In genomic region chr5:151742870-151743294, GRCh38 we compare ENCODE assay signal across 8 cellular contexts. TPM values are rescaled to one million over a fixed set of nuclear protein-coding genes. Genes with fewer than 3 reads are reported as not detected.
DNase-seq lines count a peak whose midpoint lies in the region; ATAC-seq and TF ChIP-seq lines count a peak whose summit lies in the region.

No MANE protein-coding gene starts in this region.

- TF ChIP-seq EP300 in SK-N-SH (IDR thresholded peaks at IDR 0.05; ENCODE audit: borderline replicate concordance in 1 of 2, low read depth in 1 of 2, low read length in 1 of 2): no peak

- H3K79me2 ChIP-seq in SK-N-SH (ENCODE audit: insufficient read depth): peaks cover 13% of the 10 kb centered on the region

- H3K4me1 Mint-ChIP-seq in mesothelial cell of epicardium: peaks cover 31% of the 10 kb centered on the region

- H2AFZ ChIP-seq in SK-N-SH (ENCODE audit: low read depth): no peak overlapping the region

- H3K27me3 Mint-ChIP-seq in mesothelial cell of epicardium (ENCODE audit: low read depth): no peaks in the 10 kb centered on the region

- H3K9me3 ChIP-seq in SK-N-SH: no peaks in the 10 kb centered on the region

- peak; percentile 75 for TF ChIP-seq CTCF in SK-N-SH (IDR thresholded peaks at IDR 0.05)
- peak; percentile 57 for TF ChIP-seq CTCF in mesothelial cell of epicardium (IDR thresholded peaks at IDR 0.05; ENCODE audit: unreplicated experiment)

- ATAC-seq in SK-N-SH treated with all-trans-retinoic acid at 6 μM for 48 hours: no peak; the same call in 2 of the 3 replicates

- DNase-seq in SK-N-SH: peak; percentile 62
- peak; percentile 44 for DNase-seq in NCI-H510A treated with DMSO at 0.1 percent for 48 hours (lab: John Stamatoyannopoulos, UW)
- peak; percentile 70 for DNase-seq in ecto neural progenitor cell (ENCODE audit: low spot score)
- DNase-seq in mesothelial cell of epicardium (ENCODE audit: low spot score in 2 of 2, unreplicated experiment in 2 of 2): peak in 1 of 2 experiments; percentile 62
- no peak for DNase-seq in foreskin melanocyte
- DNase-seq in NCI-H128 (lab: John Stamatoyannopoulos, UW; ENCODE audit: unreplicated experiment): no peak
- DNase-seq in germinal center (ENCODE audit: low spot score): no peak

- POLR2A ChIA-PET in SK-N-SH (lab: Yijun Ruan, JAX): no interaction called here

- WGBS in SK-N-SH (ENCODE audit: low lambda C conversion rate): 56% methylated on average over 7 of the region's 7 CpGs

- CTCF ChIA-PET in SK-N-SH (lab: Yijun Ruan, JAX): interaction anchor here (0.8 to 17.0 kb wide), 12 partner anchors 9 to 237 kb away, joined by 3 to 375 read pairs (median 10); partner anchors contain the start of gene ATOX1

- H3K9me2 ChIP-seq in SK-N-SH: no peaks in the 10 kb centered on the region

- no peaks in the 10 kb centered on the region for H4K20me1 ChIP-seq in SK-N-SH (ENCODE audit: insufficient read depth)

- peak overlapping the region; percentile 98 for H3K27ac Mint-ChIP-seq in mesothelial cell of epicardium

- H3K36me3 ChIP-seq in SK-N-SH (replicated peaks in 1 of 2; ENCODE audit: control insufficient read depth in 1 of 2, insufficient read depth in 2 of 2, low read length in 1 of 2): peaks cover 7 to 12% of the 10 kb centered on the region in 2 experiments

- H3K4me1 ChIP-seq in SK-N-SH (ENCODE audit: control insufficient read depth in 1 of 2, insufficient read depth in 2 of 2, low read depth in 1 of 2, low read length in 1 of 2): peaks cover 24 to 41% of the 10 kb centered on the region in 2 experiments; a peak in 3 of 4 replicates

- peak; percentile 83 for TF ChIP-seq RAD21 in SK-N-SH (IDR thresholded peaks at IDR 0.05; ENCODE audit: low read length)

- no peaks in the 10 kb centered on the region for H3K9me3 Mint-ChIP-seq in mesothelial cell of epicardium

- peaks cover 74% of the 10 kb centered on the region for H3F3A ChIP-seq in SK-N-SH (replicated peaks; ENCODE audit: insufficient read depth)

- peaks cover 11% of the 10 kb centered on the region for H3K36me3 Mint-ChIP-seq in mesothelial cell of epicardium

- H3K4me2 ChIP-seq in SK-N-SH: no peak overlapping the region

- no peak overlapping the region for H3K4me3 ChIP-seq in SK-N-SH (ENCODE audit: low read depth in 2 of 2, low read length in 1 of 2)

- H3K27me3 ChIP-seq in SK-N-SH (ENCODE audit: insufficient read depth): no peaks in the 10 kb centered on the region

- H3K27ac ChIP-seq in SK-N-SH (ENCODE audit: low read depth in 2 of 2, low read length in 1 of 2): peak overlapping the region in 1 of 2 experiments; percentile 100; a peak in 2 of 4 replicates

- H3K9ac ChIP-seq in SK-N-SH: no peak overlapping the region

- no peak overlapping the region for H3K4me3 Mint-ChIP-seq in mesothelial cell of epicardium

TF ChIP-seq in SK-N-SH, 30 proteins besides CTCF, POLR2A, EP300 and RAD21:
- TF ChIP-seq ELF1 (IDR thresholded peaks at IDR 0.05): no peak
- no peak for TF ChIP-seq MXI1 (IDR thresholded peaks at IDR 0.05; ENCODE audit: low read depth, low read length)
- TF ChIP-seq ZBTB33 (IDR thresholded peaks at IDR 0.05; ENCODE audit: borderline replicate concordance, low read depth): no peak
- TF ChIP-seq RCOR1 (IDR thresholded peaks at IDR 0.05; ENCODE audit: low read length): no peak
- TF ChIP-seq SMC3 (IDR thresholded peaks at IDR 0.05; ENCODE audit: low read depth, low read length): peak; percentile 78
- no peak for TF ChIP-seq GABPA (IDR thresholded peaks at IDR 0.05; ENCODE audit: low read depth)

TF ChIP-seq in SK-N-SH treated with all-trans-retinoic acid at 6 μM for 48 hours, 23 proteins besides CTCF, POLR2A, EP300 and RAD21:
- TF ChIP-seq ZNF8 (CRISPR knock-in tag; IDR thresholded peaks at IDR 0.05): no peak
- TF ChIP-seq TSHZ2 (CRISPR knock-in tag; IDR thresholded peaks at IDR 0.05): no peak
- TF ChIP-seq ESRRG (CRISPR knock-in tag; IDR thresholded peaks at IDR 0.05): no peak
- no peak for TF ChIP-seq ZNF70 (CRISPR knock-in tag; IDR thresholded peaks at IDR 0.05)
- TF ChIP-seq ZFP30 (CRISPR knock-in tag; IDR thresholded peaks at IDR 0.05): no peak

RNA-seq across cellular contexts. Expression of gene ATOX1, which starts 15.5 kb away (rescaled TPM):
- 344 and 497 TPM in 2 replicates for polyA plus RNA-seq in SK-N-SH (2012; rRNA removed)
- 405 and 434 TPM in 2 replicates for polyA plus RNA-seq in SK-N-SH (2012; cell fraction: cytosol; rRNA removed)
- 101 and 168 TPM in 2 replicates for polyA plus RNA-seq in SK-N-SH (2012; cell fraction: nucleus; rRNA removed)
- total RNA-seq in mesothelial cell of epicardium: 92.6 to 101 TPM (median 97.1 TPM) in 3 replicates

RNA-seq across cellular contexts. Expression of gene G3BP1, which starts 28.9 kb away (rescaled TPM):
- polyA plus RNA-seq in SK-N-SH (2012; rRNA removed): 21.7 and 25.1 TPM in 2 replicates
- polyA plus RNA-seq in SK-N-SH (2012; cell fraction: cytosol; rRNA removed): 28.6 and 28.8 TPM in 2 replicates
- polyA plus RNA-seq in SK-N-SH (2012; cell fraction: nucleus; rRNA removed): 17.3 and 24.7 TPM in 2 replicates
- total RNA-seq in mesothelial cell of epicardium: 211 to 224 TPM (median 223 TPM) in 3 replicates

RNA-seq across cellular contexts. Expression of gene SPARC, which starts 56.2 kb away (rescaled TPM):
- 987 and 1,115 TPM in 2 replicates for polyA plus RNA-seq in SK-N-SH (2012; rRNA removed)
- 736 and 811 TPM in 2 replicates for polyA plus RNA-seq in SK-N-SH (2012; cell fraction: cytosol; rRNA removed)
- 900 and 1,030 TPM in 2 replicates for polyA plus RNA-seq in SK-N-SH (2012; cell fraction: nucleus; rRNA removed)
- 2,843 to 2,896 TPM (median 2,890 TPM) in 3 replicates for total RNA-seq in mesothelial cell of epicardium

Comparison
In these comparisons a context has a peak if more than half of its experiments do, and no peak if none do; other contexts are left out.
1. DNase-seq: peak in SK-N-SH (single experiment), NCI-H510A treated with DMSO at 0.1 percent for 48 hours (single experiment) and ecto neural progenitor cell (single experiment); none in foreskin melanocyte (single experiment), NCI-H128 (single experiment) and germinal center (single experiment).